ENCODE assay signal across 13 cellular contexts in genomic region chr22:31177420-31178162, GRCh38. TPM values are rescaled to one million over a fixed set of nuclear protein-coding genes. Genes with fewer than 3 reads are reported as not detected.
A peak's percentile ranks its signal among the peaks of the same experiment; 100 is the strongest.
DNase-seq lines count a peak whose midpoint lies in the region; ATAC-seq and FAIRE-seq lines count a peak whose summit lies in the region.
"Had no signal": no experiment of that assay in that cellular context is flagged by ENCODE, and none has a peak within 500 bp of the region (broad histone marks: within the 10 kb centered on the region; RNA-seq: fewer than 3 reads in every experiment).

No MANE protein-coding gene starts in this region.

- FAIRE-seq in urothelium cell line (lab: Jason Lieb, UNC) = no peak
- FAIRE-seq: GM18507 had no signal

- H3K36me3 Mint-ChIP-seq in activated T-cell treated with anti-CD3 and anti-CD28 coated beads, Interleukin-2, amount 50 U/mL, for 24 hours (ENCODE audit: low read depth) = peaks cover 65% of the 10 kb centered on the region

- H3K27me3 Mint-ChIP-seq in activated T-cell treated with anti-CD3 and anti-CD28 coated beads, Interleukin-2, amount 50 U/mL, for 24 hours = no peaks in the 10 kb centered on the region
- H3K27me3 Mint-ChIP-seq: B cell had no signal

- peaks cover 49% of the 10 kb centered on the region for H3K4me1 Mint-ChIP-seq in activated T-cell treated with anti-CD3 and anti-CD28 coated beads, Interleukin-2, amount 50 U/mL, for 24 hours (ENCODE audit: low read depth)

- H3K27ac Mint-ChIP-seq in activated T-cell treated with anti-CD3 and anti-CD28 coated beads, Interleukin-2, amount 50 U/mL, for 24 hours = peak overlapping the region; percentile 26
- H3K27ac Mint-ChIP-seq: B cell had no signal

- H3K9me3 Mint-ChIP-seq in activated T-cell treated with anti-CD3 and anti-CD28 coated beads, Interleukin-2, amount 50 U/mL, for 24 hours = peaks cover 2% of the 10 kb centered on the region

- DNase-seq in activated T-cell treated with anti-CD3 and anti-CD28 coated beads, Interleukin-2, amount 50 U/mL, for 24 hours = no peak
- no peak for DNase-seq in activated T-cell treated with anti-CD3 and anti-CD28 coated beads, Interleukin-2, amount 50 U/mL, for 48 hours
- DNase-seq in astrocyte of the hippocampus (ENCODE audit: low read depth, low spot score) = peak; percentile 95
- DNase-seq in kidney tubule cell (ENCODE audit: low spot score) = peak; percentile 95
- peak; percentile 50 for DNase-seq in urothelium cell line (ENCODE audit: low spot score)
- no peak for DNase-seq in H4 (ENCODE audit: low spot score)
- no peak for DNase-seq in NCI-H526 treated with DMSO at 0.1 percent for 48 hours (lab: John Stamatoyannopoulos, UW)
- DNase-seq: activated CD4-positive, CD25-positive, alpha-beta regulatory T cell treated with anti-CD3 and anti-CD28 coated beads, Interleukin-2, amount 50 U/mL, for 72 hours; anterior cingulate cortex; nucleus accumbens had no signal

- no peak overlapping the region for H3K4me3 Mint-ChIP-seq in activated T-cell treated with anti-CD3 and anti-CD28 coated beads, Interleukin-2, amount 50 U/mL, for 24 hours
- H3K4me3 Mint-ChIP-seq: B cell had no signal

- ATAC-seq in HG02885 (IDR thresholded peaks at IDR 0.05; ENCODE audit: poor library complexity, unreplicated experiment) = no peak

RNA-seq across cellular contexts. Expression of gene RNF185, which starts 17.6 kb away (rescaled TPM):
- total RNA-seq in H4 (2014; rRNA removed; shearing (Covaris generic)) = 16.5 and 17.7 TPM in 2 replicates

RNA-seq across cellular contexts. Expression of gene LIMK2, which starts 34.5 kb away (rescaled TPM):
- total RNA-seq in H4 (2014; rRNA removed; shearing (Covaris generic)) = 3.8 and 4.9 TPM in 2 replicates

RNA-seq across cellular contexts. Expression of gene PLA2G3, which starts 37.3 kb away (rescaled TPM):
- not detected in 2 replicates for total RNA-seq in H4 (2014; rRNA removed; shearing (Covaris generic))
- total RNA-seq: B cell had no signal

RNA-seq across cellular contexts. Expression of gene INPP5J, which starts 54.8 kb away (rescaled TPM):
- 0.45 and 0.79 TPM in 2 replicates for total RNA-seq in H4 (2014; rRNA removed; shearing (Covaris generic))

Comparison
In these comparisons a context has a peak if more than half of its experiments do, and no peak if none do; other contexts are left out.
1. DNase-seq: peak in astrocyte of the hippocampus (single experiment), kidney tubule cell (single experiment) and urothelium cell line (single experiment); none in activated T-cell treated with anti-CD3 and anti-CD28 coated beads, Interleukin-2, amount 50 U/mL, for 24 hours (single experiment), activated T-cell treated with anti-CD3 and anti-CD28 coated beads, Interleukin-2, amount 50 U/mL, for 48 hours (0 of 2), H4 (single experiment) and NCI-H526 treated with DMSO at 0.1 percent for 48 hours (single experiment).